ENCODE assay signal across 30 cellular contexts in genomic region chr6:137640086-137640485, GRCh38.
"Had no signal": no experiment of that assay in that cellular context is flagged by ENCODE, and none has a peak within 500 bp of the region (broad histone marks: within the 10 kb centered on the region; RNA-seq: fewer than 3 reads in every experiment).

No MANE protein-coding gene starts in this region.

- H3K27me3 ChIP-seq: SJCRH30 had no signal

- H3K27ac ChIP-seq: adrenal gland, RWPE1, SJCRH30 had no signal

- H3K4me1 ChIP-seq: adrenal gland had no signal

- ATAC-seq: K562, Panc1, WTC11 had no signal

- DNase-seq: activated CD4-positive, alpha-beta T cell treated with anti-CD3 and anti-CD28 coated beads for 48 hours; activated CD4-positive, alpha-beta T cell treated with anti-CD3 and anti-CD28 coated beads, Interleukin-2, amount 50 U/mL, for 4 hours; activated CD4-positive, CD25-positive, alpha-beta regulatory T cell treated with anti-CD3 and anti-CD28 coated beads, Interleukin-2, amount 50 U/mL, for 72 hours; activated CD8-positive, alpha-beta memory T cell treated with anti-CD3 and anti-CD28 coated beads, Interleukin-2, amount 50 U/mL, for 48 hours; activated CD8-positive, alpha-beta T cell treated with anti-CD3 and anti-CD28 coated beads, Interleukin-2, amount 10 ng/mL, durations not matched to agents 7 days and 5 days; activated naive CD4-positive, alpha-beta T cell treated with anti-CD3 and anti-CD28 coated beads, Interleukin-2, amount 50 U/mL, for 16 hours; activated naive CD8-positive, alpha-beta T cell treated with anti-CD3 and anti-CD28 coated beads, Interleukin-2, amount 10 ng/mL, durations not matched to agents 7 days and 5 days; activated T-cell treated with anti-CD3 and anti-CD28 coated beads, Interleukin-2, amount 50 U/mL, for 1 hour; adrenal gland; cerebellar nuclear complex; Karpas-422; MM.1S; NCI-H1105; NCI-H146; NCI-H187 treated with DMSO at 0.1 percent for 48 hours; NCI-H2081 treated with DMSO at 0.1 percent for 48 hours; NCI-H2171 treated with DMSO at 0.1 percent for 48 hours; NCI-H226; NCI-H510A; NCI-H774; NK-92 treated with Interleukin-12 subunit alpha and Interleukin-12 subunit beta, amount 100 ng/mL, for 24 hours; OCI-M1; Right ventricle myocardium superior; SJCRH30; SK-N-SH; SW 1271 had no signal
